In the genomic region with DNA sequence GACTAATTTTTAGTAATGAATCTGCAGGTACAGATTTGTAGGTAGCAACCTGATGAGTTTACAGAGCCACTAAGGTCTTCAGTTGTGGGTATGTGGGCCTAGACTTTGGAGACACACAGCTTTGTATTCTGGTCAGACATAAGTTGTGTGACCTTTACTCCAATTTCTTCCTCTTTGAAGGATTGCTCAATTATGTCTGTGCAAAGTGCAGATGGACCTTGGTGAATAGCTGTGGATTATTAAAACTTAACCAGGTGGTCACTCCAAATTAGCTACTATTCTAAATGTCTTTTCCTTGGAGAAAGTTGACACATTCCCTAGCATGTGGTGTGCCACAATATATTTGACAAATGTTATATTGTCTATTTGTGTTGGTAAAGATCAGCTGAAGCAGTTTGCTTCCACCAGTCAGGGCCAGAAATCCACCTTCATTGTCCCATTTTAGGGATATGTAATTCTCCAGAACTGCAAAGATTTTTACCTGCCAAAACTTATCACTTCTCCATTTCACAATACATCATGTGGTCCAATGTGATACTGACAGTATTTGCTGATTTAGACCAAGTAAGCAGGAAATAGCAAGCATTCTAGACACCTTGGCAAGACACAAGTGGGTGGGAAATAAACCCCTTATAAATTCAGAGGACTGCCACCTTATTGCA, we compare ENCODE assay signal across 22 cellular contexts.
"Had no signal": no experiment of that assay in that cellular context is flagged by ENCODE, and none has a peak within 500 bp of the region (broad histone marks: within the 10 kb centered on the region; RNA-seq: fewer than 3 reads in every experiment).

No MANE protein-coding gene starts in this region.

- H3K4me1 ChIP-seq: gastrocnemius medialis had no signal

- H3K4me1 Mint-ChIP-seq: activated T-helper 17 cell treated with anti-CD3 and anti-CD28 coated beads, Interleukin-2, amount 50 U/mL, for 72 hours; central memory CD8-positive, alpha-beta T cell had no signal

- H3K9me3 Mint-ChIP-seq: activated CD4-positive, alpha-beta memory T cell treated with anti-CD3 and anti-CD28 coated beads for 36 hours; activated T-helper 17 cell treated with anti-CD3 and anti-CD28 coated beads, Interleukin-2, amount 50 U/mL, for 72 hours; central memory CD8-positive, alpha-beta T cell; stimulated activated naive CD8-positive, alpha-beta T cell treated with anti-CD3 and anti-CD28 coated beads, Interleukin-15, Interleukin-2, amounts not matched to agents 100 ng/mL and 50 ng/mL, for 24 hours had no signal

- H3K36me3 Mint-ChIP-seq: activated CD4-positive, alpha-beta memory T cell treated with anti-CD3 and anti-CD28 coated beads for 36 hours; immature natural killer cell had no signal

- H3K4me3 Mint-ChIP-seq: activated CD4-positive, alpha-beta memory T cell treated with anti-CD3 and anti-CD28 coated beads for 36 hours; activated T-helper 17 cell treated with anti-CD3 and anti-CD28 coated beads, Interleukin-2, amount 50 U/mL, for 72 hours; central memory CD8-positive, alpha-beta T cell; immature natural killer cell; stimulated activated naive CD8-positive, alpha-beta T cell treated with anti-CD3 and anti-CD28 coated beads, Interleukin-15, Interleukin-2, amounts not matched to agents 100 ng/mL and 50 ng/mL, for 24 hours had no signal

- H3K4me3 ChIP-seq: coronary artery, gastrocnemius medialis, skin epidermis, suprapubic skin, transverse colon, uterus had no signal

- ATAC-seq: activated T-helper 17 cell treated with anti-CD3 and anti-CD28 coated beads, Interleukin-2, amount 50 U/mL, for 72 hours had no signal

- H3K9me3 ChIP-seq: gastrocnemius medialis, suprapubic skin, transverse colon, uterus had no signal

- H3K27me3 Mint-ChIP-seq: stimulated activated naive CD8-positive, alpha-beta T cell treated with anti-CD3 and anti-CD28 coated beads, Interleukin-15, Interleukin-2, amounts not matched to agents 100 ng/mL and 50 ng/mL, for 24 hours had no signal

- DNase-seq: activated CD4-positive, alpha-beta memory T cell treated with anti-CD3 and anti-CD28 coated beads for 36 hours; activated naive CD4-positive, alpha-beta T cell treated with Interleukin-2 at 50 U/mL for 16 hours; activated T-cell treated with anti-CD3 and anti-CD28 coated beads, Interleukin-2, amount 50 U/mL, for 1 hour; aorta; gastrocnemius medialis; head of caudate nucleus; immature natural killer cell; midbrain; occipital lobe; stimulated activated CD4-positive, alpha-beta T cell treated with anti-CD3 and anti-CD28 coated beads, Interleukin-15, amount 100 ng/mL, for 24 hours; stimulated activated CD4-positive, alpha-beta T cell treated with anti-CD3 and anti-CD28 coated beads, Interleukin-2, amount 100 ng/mL, for 48 hours; SW 1271; T-helper 2 cell; transverse colon; uterus; WERI-Rb-1 had no signal

- H3K27ac Mint-ChIP-seq: activated CD4-positive, alpha-beta memory T cell treated with anti-CD3 and anti-CD28 coated beads for 36 hours; activated T-helper 17 cell treated with anti-CD3 and anti-CD28 coated beads, Interleukin-2, amount 50 U/mL, for 72 hours; immature natural killer cell; stimulated activated naive CD8-positive, alpha-beta T cell treated with anti-CD3 and anti-CD28 coated beads, Interleukin-15, Interleukin-2, amounts not matched to agents 100 ng/mL and 50 ng/mL, for 24 hours had no signal

- H3K27ac ChIP-seq: coronary artery, gastrocnemius medialis, skin epidermis, suprapubic skin, transverse colon, uterus, WERI-Rb-1 had no signal

- H3K27me3 ChIP-seq: gastrocnemius medialis, suprapubic skin, transverse colon, uterus had no signal

- H3K36me3 ChIP-seq: gastrocnemius medialis, suprapubic skin, transverse colon, uterus, WERI-Rb-1 had no signal
